1 cellular context compared by ENCODE assay signal in the genomic region with DNA sequence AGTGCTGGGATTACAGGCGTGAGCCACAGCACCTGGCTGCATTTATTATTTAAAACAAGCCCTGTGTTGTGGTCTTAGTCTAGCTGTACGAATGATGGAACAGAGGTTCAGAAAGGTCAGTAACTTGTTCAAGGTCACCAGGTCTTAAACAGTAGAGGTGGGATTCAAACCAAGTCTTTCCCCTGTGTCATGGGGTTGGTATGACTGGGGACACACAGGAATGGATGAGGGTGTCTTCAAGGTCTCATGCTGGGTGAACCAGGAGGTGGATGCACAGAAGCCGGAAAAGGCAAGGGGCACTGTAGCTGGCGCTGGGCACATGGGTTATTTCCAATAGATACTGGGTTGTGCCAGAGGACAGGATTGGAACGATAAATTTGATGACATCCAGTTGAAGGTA.
TF ChIP-seq lines count a peak whose summit lies in the region.

No MANE protein-coding gene starts in this region.

TF ChIP-seq in GM23338, 12 proteins besides CTCF, POLR2A, EP300 and RAD21 (continued from another document):
- TF ChIP-seq, protein P1, sequence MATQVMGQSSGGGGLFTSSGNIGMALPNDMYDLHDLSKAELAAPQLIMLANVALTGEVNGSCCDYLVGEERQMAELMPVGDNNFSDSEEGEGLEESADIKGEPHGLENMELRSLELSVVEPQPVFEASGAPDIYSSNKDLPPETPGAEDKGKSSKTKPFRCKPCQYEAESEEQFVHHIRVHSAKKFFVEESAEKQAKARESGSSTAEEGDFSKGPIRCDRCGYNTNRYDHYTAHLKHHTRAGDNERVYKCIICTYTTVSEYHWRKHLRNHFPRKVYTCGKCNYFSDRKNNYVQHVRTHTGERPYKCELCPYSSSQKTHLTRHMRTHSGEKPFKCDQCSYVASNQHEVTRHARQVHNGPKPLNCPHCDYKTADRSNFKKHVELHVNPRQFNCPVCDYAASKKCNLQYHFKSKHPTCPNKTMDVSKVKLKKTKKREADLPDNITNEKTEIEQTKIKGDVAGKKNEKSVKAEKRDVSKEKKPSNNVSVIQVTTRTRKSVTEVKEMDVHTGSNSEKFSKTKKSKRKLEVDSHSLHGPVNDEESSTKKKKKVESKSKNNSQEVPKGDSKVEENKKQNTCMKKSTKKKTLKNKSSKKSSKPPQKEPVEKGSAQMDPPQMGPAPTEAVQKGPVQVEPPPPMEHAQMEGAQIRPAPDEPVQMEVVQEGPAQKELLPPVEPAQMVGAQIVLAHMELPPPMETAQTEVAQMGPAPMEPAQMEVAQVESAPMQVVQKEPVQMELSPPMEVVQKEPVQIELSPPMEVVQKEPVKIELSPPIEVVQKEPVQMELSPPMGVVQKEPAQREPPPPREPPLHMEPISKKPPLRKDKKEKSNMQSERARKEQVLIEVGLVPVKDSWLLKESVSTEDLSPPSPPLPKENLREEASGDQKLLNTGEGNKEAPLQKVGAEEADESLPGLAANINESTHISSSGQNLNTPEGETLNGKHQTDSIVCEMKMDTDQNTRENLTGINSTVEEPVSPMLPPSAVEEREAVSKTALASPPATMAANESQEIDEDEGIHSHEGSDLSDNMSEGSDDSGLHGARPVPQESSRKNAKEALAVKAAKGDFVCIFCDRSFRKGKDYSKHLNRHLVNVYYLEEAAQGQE (IDR thresholded peaks at IDR 0.05; ENCODE audit: unreplicated experiment) = no peak
- no peak for TF ChIP-seq ZNF331 (CRISPR knock-in tag; IDR thresholded peaks at IDR 0.05; ENCODE audit: low read depth)
- no peak for TF ChIP-seq EZH2phosphoT487 (IDR thresholded peaks at IDR 0.05; ENCODE audit: unreplicated experiment)
- no peak for TF ChIP-seq ZNF114 (CRISPR knock-in tag; IDR thresholded peaks at IDR 0.05)
- TF ChIP-seq CREB1 (CRISPR knock-in tag; IDR thresholded peaks at IDR 0.05; ENCODE audit: low read depth) = no peak
- no peak for TF ChIP-seq JUNB (IDR thresholded peaks at IDR 0.05; ENCODE audit: unreplicated experiment)
- TF ChIP-seq, protein P2, sequence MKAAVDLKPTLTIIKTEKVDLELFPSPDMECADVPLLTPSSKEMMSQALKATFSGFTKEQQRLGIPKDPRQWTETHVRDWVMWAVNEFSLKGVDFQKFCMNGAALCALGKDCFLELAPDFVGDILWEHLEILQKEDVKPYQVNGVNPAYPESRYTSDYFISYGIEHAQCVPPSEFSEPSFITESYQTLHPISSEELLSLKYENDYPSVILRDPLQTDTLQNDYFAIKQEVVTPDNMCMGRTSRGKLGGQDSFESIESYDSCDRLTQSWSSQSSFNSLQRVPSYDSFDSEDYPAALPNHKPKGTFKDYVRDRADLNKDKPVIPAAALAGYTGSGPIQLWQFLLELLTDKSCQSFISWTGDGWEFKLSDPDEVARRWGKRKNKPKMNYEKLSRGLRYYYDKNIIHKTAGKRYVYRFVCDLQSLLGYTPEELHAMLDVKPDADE (IDR thresholded peaks at IDR 0.05) = no peak
- TF ChIP-seq, protein P3, sequence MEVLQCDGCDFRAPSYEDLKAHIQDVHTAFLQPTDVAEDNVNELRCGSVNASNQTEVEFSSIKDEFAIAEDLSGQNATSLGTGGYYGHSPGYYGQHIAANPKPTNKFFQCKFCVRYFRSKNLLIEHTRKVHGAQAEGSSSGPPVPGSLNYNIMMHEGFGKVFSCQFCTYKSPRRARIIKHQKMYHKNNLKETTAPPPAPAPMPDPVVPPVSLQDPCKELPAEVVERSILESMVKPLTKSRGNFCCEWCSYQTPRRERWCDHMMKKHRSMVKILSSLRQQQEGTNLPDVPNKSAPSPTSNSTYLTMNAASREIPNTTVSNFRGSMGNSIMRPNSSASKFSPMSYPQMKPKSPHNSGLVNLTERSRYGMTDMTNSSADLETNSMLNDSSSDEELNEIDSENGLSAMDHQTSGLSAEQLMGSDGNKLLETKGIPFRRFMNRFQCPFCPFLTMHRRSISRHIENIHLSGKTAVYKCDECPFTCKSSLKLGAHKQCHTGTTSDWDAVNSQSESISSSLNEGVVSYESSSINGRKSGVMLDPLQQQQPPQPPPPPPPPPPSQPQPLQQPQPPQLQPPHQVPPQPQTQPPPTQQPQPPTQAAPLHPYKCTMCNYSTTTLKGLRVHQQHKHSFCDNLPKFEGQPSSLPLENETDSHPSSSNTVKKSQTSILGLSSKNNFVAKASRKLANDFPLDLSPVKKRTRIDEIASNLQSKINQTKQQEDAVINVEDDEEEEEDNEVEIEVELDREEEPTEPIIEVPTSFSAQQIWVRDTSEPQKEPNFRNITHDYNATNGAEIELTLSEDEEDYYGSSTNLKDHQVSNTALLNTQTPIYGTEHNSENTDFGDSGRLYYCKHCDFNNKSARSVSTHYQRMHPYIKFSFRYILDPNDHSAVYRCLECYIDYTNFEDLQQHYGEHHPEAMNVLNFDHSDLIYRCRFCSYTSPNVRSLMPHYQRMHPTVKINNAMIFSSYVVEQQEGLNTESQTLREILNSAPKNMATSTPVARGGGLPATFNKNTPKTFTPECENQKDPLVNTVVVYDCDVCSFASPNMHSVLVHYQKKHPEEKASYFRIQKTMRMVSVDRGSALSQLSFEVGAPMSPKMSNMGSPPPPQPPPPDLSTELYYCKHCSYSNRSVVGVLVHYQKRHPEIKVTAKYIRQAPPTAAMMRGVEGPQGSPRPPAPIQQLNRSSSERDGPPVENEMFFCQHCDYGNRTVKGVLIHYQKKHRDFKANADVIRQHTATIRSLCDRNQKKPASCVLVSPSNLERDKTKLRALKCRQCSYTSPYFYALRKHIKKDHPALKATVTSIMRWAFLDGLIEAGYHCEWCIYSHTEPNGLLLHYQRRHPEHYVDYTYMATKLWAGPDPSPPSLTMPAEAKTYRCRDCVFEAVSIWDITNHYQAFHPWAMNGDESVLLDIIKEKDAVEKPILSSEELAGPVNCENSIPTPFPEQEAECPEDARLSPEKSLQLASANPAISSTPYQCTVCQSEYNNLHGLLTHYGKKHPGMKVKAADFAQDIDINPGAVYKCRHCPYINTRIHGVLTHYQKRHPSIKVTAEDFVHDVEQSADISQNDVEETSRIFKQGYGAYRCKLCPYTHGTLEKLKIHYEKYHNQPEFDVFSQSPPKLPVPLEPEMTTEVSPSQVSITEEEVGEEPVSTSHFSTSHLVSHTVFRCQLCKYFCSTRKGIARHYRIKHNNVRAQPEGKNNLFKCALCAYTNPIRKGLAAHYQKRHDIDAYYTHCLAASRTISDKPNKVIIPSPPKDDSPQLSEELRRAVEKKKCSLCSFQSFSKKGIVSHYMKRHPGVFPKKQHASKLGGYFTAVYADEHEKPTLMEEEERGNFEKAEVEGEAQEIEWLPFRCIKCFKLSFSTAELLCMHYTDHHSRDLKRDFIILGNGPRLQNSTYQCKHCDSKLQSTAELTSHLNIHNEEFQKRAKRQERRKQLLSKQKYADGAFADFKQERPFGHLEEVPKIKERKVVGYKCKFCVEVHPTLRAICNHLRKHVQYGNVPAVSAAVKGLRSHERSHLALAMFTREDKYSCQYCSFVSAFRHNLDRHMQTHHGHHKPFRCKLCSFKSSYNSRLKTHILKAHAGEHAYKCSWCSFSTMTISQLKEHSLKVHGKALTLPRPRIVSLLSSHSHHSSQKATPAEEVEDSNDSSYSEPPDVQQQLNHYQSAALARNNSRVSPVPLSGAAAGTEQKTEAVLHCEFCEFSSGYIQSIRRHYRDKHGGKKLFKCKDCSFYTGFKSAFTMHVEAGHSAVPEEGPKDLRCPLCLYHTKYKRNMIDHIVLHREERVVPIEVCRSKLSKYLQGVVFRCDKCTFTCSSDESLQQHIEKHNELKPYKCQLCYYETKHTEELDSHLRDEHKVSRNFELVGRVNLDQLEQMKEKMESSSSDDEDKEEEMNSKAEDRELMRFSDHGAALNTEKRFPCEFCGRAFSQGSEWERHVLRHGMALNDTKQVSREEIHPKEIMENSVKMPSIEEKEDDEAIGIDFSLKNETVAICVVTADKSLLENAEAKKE (CRISPR knock-in tag; IDR thresholded peaks at IDR 0.05) = no peak
- TF ChIP-seq POLR2AphosphoS5 (IDR thresholded peaks at IDR 0.05; ENCODE audit: low read depth) = no peak
- no peak for TF ChIP-seq STAT1 (IDR thresholded peaks at IDR 0.05; ENCODE audit: unreplicated experiment)
- TF ChIP-seq NANOG (IDR thresholded peaks at IDR 0.05; ENCODE audit: borderline replicate concordance) = no peak
